In the genomic region with DNA sequence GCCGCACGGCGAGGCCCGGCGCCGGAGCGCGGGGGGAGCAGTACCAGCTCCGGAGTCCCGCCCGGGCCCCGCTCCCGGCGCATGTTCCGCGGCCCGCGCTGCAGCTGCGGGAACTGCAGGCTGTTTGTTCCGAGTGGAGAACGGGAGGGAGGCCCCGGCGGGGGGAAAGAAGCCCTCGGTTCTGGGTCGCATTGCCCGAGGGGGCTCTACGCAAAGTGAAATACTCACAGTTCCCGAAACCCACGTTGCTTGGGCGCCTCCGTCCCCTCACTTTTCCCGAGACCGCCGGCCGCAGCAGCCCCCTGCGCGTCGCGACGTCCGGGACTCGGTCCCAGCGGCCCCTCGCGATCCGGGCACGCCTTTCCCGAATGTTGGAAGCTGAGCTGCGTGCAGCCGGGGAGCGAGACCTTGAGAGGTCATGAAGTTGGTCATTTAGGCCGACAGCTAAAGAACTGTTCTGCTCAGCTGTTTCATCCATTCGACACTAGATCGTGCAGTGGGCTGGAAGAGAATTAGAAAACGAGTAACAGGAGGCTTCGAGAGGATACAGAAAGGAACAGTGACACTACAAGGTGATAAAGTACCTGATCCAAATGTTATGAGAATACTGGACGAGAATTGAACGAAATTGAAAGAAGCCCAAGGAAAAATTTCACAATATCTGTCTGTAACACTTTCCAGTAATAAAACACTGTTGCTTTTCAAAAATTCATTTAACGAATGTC, we compare ENCODE assay signal across 8 cellular contexts. TPM values are rescaled to one million over a fixed set of nuclear protein-coding genes. Genes with fewer than 3 reads are reported as not detected.
DNase-seq lines count a peak whose midpoint lies in the region; ATAC-seq and TF ChIP-seq lines count a peak whose summit lies in the region.

No MANE protein-coding gene starts in this region.

- H3K27me3 Mint-ChIP-seq in activated T-helper 17 cell treated with anti-CD3 and anti-CD28 coated beads, Interleukin-2, amount 50 U/mL, for 72 hours, result peaks cover 12% of the 10 kb centered on the region

- peak overlapping the region; percentile 90 for H2AFZ ChIP-seq in parathyroid adenoma

- H3K27ac ChIP-seq in cardiac muscle cell (peak overlapping the region; percentile 95), parathyroid adenoma (no peak overlapping the region)

- no peaks in the 10 kb centered on the region for H3K79me2 ChIP-seq in parathyroid adenoma

- no peaks in the 10 kb centered on the region for H3K9me3 Mint-ChIP-seq in activated T-helper 17 cell treated with anti-CD3 and anti-CD28 coated beads, Interleukin-2, amount 50 U/mL, for 72 hours

- H3K27me3 ChIP-seq in cardiac muscle cell (no peaks in the 10 kb centered on the region), parathyroid adenoma (ENCODE audit: control insufficient read depth, insufficient read depth, low read length) (no peaks in the 10 kb centered on the region)

- H3K9me3 ChIP-seq in cardiac muscle cell (ENCODE audit: low read depth) (no peaks in the 10 kb centered on the region), parathyroid adenoma (ENCODE audit: control insufficient read depth, low read length) (no peaks in the 10 kb centered on the region)

- no peaks in the 10 kb centered on the region for H3K4me1 Mint-ChIP-seq in activated T-helper 17 cell treated with anti-CD3 and anti-CD28 coated beads, Interleukin-2, amount 50 U/mL, for 72 hours

- H3K27ac Mint-ChIP-seq in activated T-helper 17 cell treated with anti-CD3 and anti-CD28 coated beads, Interleukin-2, amount 50 U/mL, for 72 hours, result no peak overlapping the region

- no peaks in the 10 kb centered on the region for H3K36me3 Mint-ChIP-seq in activated T-helper 17 cell treated with anti-CD3 and anti-CD28 coated beads, Interleukin-2, amount 50 U/mL, for 72 hours (ENCODE audit: low read depth)

- ATAC-seq in GM21367 (IDR thresholded peaks at IDR 0.05; ENCODE audit: unreplicated experiment), result peak; percentile 8
- peak; percentile 68 for ATAC-seq in activated T-helper 17 cell treated with anti-CD3 and anti-CD28 coated beads, Interleukin-2, amount 50 U/mL, for 72 hours (replicated peaks)

- no peaks in the 10 kb centered on the region for H3K36me3 ChIP-seq in cardiac muscle cell
- no peaks in the 10 kb centered on the region for H3K36me3 ChIP-seq in parathyroid adenoma (ENCODE audit: control insufficient read depth, insufficient read depth, low read length)

- TF ChIP-seq CTCF in cardiac muscle cell (IDR thresholded peaks at IDR 0.05; ENCODE audit: low read depth, low read length) (no peak), parathyroid adenoma (IDR thresholded peaks at IDR 0.05) (no peak)

- peak; percentile 66 for DNase-seq in DMS 273 (lab: John Stamatoyannopoulos, UW; ENCODE audit: unreplicated experiment)
- DNase-seq in DMS 273 treated with DMSO at 0.1 percent for 48 hours (lab: John Stamatoyannopoulos, UW), result no peak
- peak; percentile 62 to 64 for DNase-seq in Kasumi-1 (lab: John Stamatoyannopoulos, UW)
- peak; percentile 24 to 65 for DNase-seq in cardiac muscle cell (ENCODE audit: low read depth in 1 of 2, low spot score in 1 of 2)
- DNase-seq in foreskin melanocyte, result no peak

- H3K4me3 ChIP-seq in cardiac muscle cell, result peak overlapping the region; percentile 99
- H3K4me3 ChIP-seq in parathyroid adenoma (ENCODE audit: low read depth, low read length), result peak overlapping the region; percentile 49

- peak overlapping the region; percentile 84 for H3K4me3 Mint-ChIP-seq in activated T-helper 17 cell treated with anti-CD3 and anti-CD28 coated beads, Interleukin-2, amount 50 U/mL, for 72 hours

- H3K4me2 ChIP-seq in parathyroid adenoma (ENCODE audit: low read length), result peak overlapping the region; percentile 83

- H3K4me1 ChIP-seq in cardiac muscle cell (ENCODE audit: low read depth) (peaks cover 22% of the 10 kb centered on the region), parathyroid adenoma (no peaks in the 10 kb centered on the region)

- H3K9ac ChIP-seq in parathyroid adenoma, result no peak overlapping the region

RNA-seq across cellular contexts. Expression of gene LIN9, which starts 0.6 kb away (rescaled TPM):
- 10 to 100 TPM in 1 of 2 donors, 1 to 10 TPM in 1; 5.5 to 10.3 TPM for total RNA-seq in activated T-helper 17 cell treated with anti-CD3 and anti-CD28 coated beads, Interleukin-2, amount 50 U/mL, for 72 hours
- total RNA-seq in cardiac muscle cell, result 11.3 and 12.6 TPM in 2 replicates
- 9.7 and 16.6 TPM in 2 replicates for polyA plus RNA-seq in cardiac muscle cell

Comparison
In these comparisons a context has a peak if more than half of its experiments do, and no peak if none do; other contexts are left out.
1. DNase-seq: peak in DMS 273 (single experiment), Kasumi-1 (2 of 2) and cardiac muscle cell (2 of 2); none in DMS 273 treated with DMSO at 0.1 percent for 48 hours (single experiment) and foreskin melanocyte (single experiment).